In the genomic region with DNA sequence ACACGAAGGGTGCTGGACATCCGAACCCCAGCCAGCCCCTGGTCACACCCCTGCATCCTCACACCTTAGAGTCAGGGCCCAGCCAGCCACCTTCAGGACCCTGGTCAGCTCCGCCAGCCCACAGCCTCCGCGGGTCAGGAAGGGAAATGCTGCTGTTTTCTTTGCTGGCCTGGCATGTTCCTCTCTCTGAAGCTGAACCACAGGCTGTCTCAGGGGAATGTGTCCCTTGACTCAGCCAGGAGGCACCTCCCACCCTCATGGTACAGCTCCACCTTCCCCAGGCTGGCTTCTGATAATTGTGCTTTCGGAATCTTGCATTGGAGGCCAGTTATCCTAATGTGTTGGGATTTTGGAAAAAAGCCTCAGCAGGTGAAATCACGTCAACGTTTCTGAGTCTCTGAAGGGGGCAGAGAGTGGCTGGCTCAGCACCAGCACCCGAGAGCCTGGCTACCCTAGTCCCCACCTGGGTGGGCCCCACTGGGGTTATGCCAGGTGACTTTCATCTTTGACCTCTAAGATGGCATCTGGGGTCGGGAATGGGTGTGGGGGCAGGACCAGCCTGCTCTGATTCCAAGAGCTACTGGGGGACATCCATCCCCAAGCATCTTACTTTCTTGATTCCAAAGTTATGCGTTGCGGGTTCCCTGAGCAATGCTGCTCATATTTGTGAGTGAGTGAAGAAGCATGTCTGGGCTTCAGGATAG, we compare ENCODE assay signal across 11 cellular contexts. TPM values are rescaled to one million over a fixed set of nuclear protein-coding genes. Genes with fewer than 3 reads are reported as not detected.
DNase-seq lines count a peak whose midpoint lies in the region; ATAC-seq, FAIRE-seq and TF ChIP-seq lines count a peak whose summit lies in the region.
"Had no signal": no experiment of that assay in that cellular context is flagged by ENCODE, and none has a peak within 500 bp of the region (broad histone marks: within the 10 kb centered on the region; RNA-seq: fewer than 3 reads in every experiment).

No MANE protein-coding gene starts in this region.

- peak overlapping the region; percentile 50 for H3K4me3 Mint-ChIP-seq in nephron progenitor cell
- no peak overlapping the region for H3K4me3 Mint-ChIP-seq in naive thymus-derived CD4-positive, alpha-beta T cell
- H3K4me3 Mint-ChIP-seq: T-cell had no signal

- no peak for TF ChIP-seq POLR2A in K562 (conservative IDR thresholded peaks at IDR 0.05)

- H4K20me1 ChIP-seq in DND-41 (ENCODE audit: insufficient read depth, low read length) (peaks cover 7% of the 10 kb centered on the region; the same call in 1 of the 2 replicates), K562 (replicated peaks; ENCODE audit: control insufficient read depth, insufficient read depth, low read length) (peaks cover 23% of the 10 kb centered on the region)

- intact Hi-C loops in K562 (cut with micrococcal nuclease), result no loop called here
- intact Hi-C loops in naive thymus-derived CD4-positive, alpha-beta T cell (cut with micrococcal nuclease), result no loop called here

- H3K4me3 ChIP-seq in DND-41 (ENCODE audit: low read depth in 1 of 2, low read length in 2 of 2), result no peak overlapping the region
- H3K4me3 ChIP-seq in Jurkat, Clone E6-1 (ENCODE audit: low read length), result no peak overlapping the region
- no peak overlapping the region for H3K4me3 ChIP-seq in K562
- H3K4me3 ChIP-seq in naive thymus-derived CD4-positive, alpha-beta T cell (ENCODE audit: low read length), result no peak overlapping the region

- no peaks in the 10 kb centered on the region for H3K36me3 Mint-ChIP-seq in nephron progenitor cell (ENCODE audit: low read depth)
- H3K36me3 Mint-ChIP-seq in naive thymus-derived CD4-positive, alpha-beta T cell, result no peaks in the 10 kb centered on the region
- H3K36me3 Mint-ChIP-seq: T-cell had no signal

- H3K9me3 ChIP-seq in DND-41 (ENCODE audit: insufficient read depth, low read length, severe bottlenecking), result no peaks in the 10 kb centered on the region
- H3K9me3 ChIP-seq in K562 (replicated peaks; ENCODE audit: control insufficient read depth, insufficient read depth, low read depth, low read length), result no peaks in the 10 kb centered on the region
- no peaks in the 10 kb centered on the region for H3K9me3 ChIP-seq in naive thymus-derived CD4-positive, alpha-beta T cell (ENCODE audit: control insufficient read depth in 2 of 3, low read length in 3 of 3)

- CTCF ChIA-PET in K562 (lab: Yijun Ruan, JAX; ENCODE audit: low intra/inter-chr PET ratio), result no interaction called here
- CTCF ChIA-PET in naive thymus-derived CD4-positive, alpha-beta T cell (lab: Charles Lee), result no interaction called here

- H3K79me2 ChIP-seq in DND-41 (ENCODE audit: insufficient read depth, low read length) (no peaks in the 10 kb centered on the region), K562 (ENCODE audit: control insufficient read depth, insufficient read depth, low read length) (no peaks in the 10 kb centered on the region)

- no peaks in the 10 kb centered on the region for H3K4me1 Mint-ChIP-seq in nephron progenitor cell
- peaks cover 0 to 3% (median 0%) of the 10 kb centered on the region in 7 donors for H3K4me1 Mint-ChIP-seq in naive thymus-derived CD4-positive, alpha-beta T cell
- H3K4me1 Mint-ChIP-seq: T-cell had no signal

- ATAC-seq in DND-41 (ENCODE audit: insufficient read depth, low read depth) (peak; percentile 27; the same call in 1 of the 3 replicates), K562 (peak; percentile 57; the same call in 2 of the 3 replicates), GM18909 (IDR thresholded peaks at IDR 0.05; ENCODE audit: poor library complexity, unreplicated experiment) (no peak)
- ATAC-seq in naive thymus-derived CD4-positive, alpha-beta T cell, result no peak
- ATAC-seq: T-cell had no signal

- no peaks in the 10 kb centered on the region for H3K4me1 ChIP-seq in DND-41 (ENCODE audit: insufficient read depth, low read length)
- H3K4me1 ChIP-seq in K562 (replicated peaks in 1 of 2; ENCODE audit: control insufficient read depth in 2 of 2, insufficient read depth in 2 of 2, low read length in 2 of 2), result no peaks in the 10 kb centered on the region
- no peaks in the 10 kb centered on the region for H3K4me1 ChIP-seq in naive thymus-derived CD4-positive, alpha-beta T cell (ENCODE audit: control insufficient read depth in 2 of 2, insufficient read depth in 2 of 2, low read length in 2 of 2)

- H3K27ac ChIP-seq in DND-41 (ENCODE audit: low read length) (no peak overlapping the region), K562 (ENCODE audit: extremely low read depth, low read depth, low read length) (no peak overlapping the region)
- H3K27ac ChIP-seq in naive thymus-derived CD4-positive, alpha-beta T cell (ENCODE audit: low read depth, low read length), result no peak overlapping the region

- H3K9ac ChIP-seq in DND-41 (ENCODE audit: low read depth, low read length), result no peak overlapping the region
- H3K9ac ChIP-seq in K562 (ENCODE audit: insufficient read depth in 1 of 2, low read depth in 2 of 2, low read length in 2 of 2), result no peak overlapping the region

- no peak overlapping the region for H3K27ac Mint-ChIP-seq in nephron progenitor cell
- H3K27ac Mint-ChIP-seq in naive thymus-derived CD4-positive, alpha-beta T cell, result no peak overlapping the region
- H3K27ac Mint-ChIP-seq: T-cell had no signal

- peaks cover 72% of the 10 kb centered on the region for H3K27me3 Mint-ChIP-seq in nephron progenitor cell (ENCODE audit: low read depth, poor library complexity)
- peaks cover 20 to 51% (median 34%) of the 10 kb centered on the region in 5 donors for H3K27me3 Mint-ChIP-seq in naive thymus-derived CD4-positive, alpha-beta T cell

- 2% methylated on average over 12 of the region's 12 CpGs for WGBS in K562 (ENCODE audit: insufficient coverage, low coverage, missing lambda C conversion rate)

- in situ Hi-C loops in K562 (cut with MboI), result no loop called here

- no peaks in the 10 kb centered on the region for H3K9me1 ChIP-seq in K562 (ENCODE audit: control insufficient read depth, insufficient read depth, low read length)

- H2AFZ ChIP-seq in DND-41 (ENCODE audit: low read depth, low read length) (no peak overlapping the region), K562 (ENCODE audit: low read depth, low read length) (no peak overlapping the region)

- no peak for TF ChIP-seq EP300 in K562 (IDR thresholded peaks at IDR 0.05; ENCODE audit: low read length)

- POLR2A ChIA-PET in K562 (lab: Yijun Ruan, JAX), result interaction anchor here (0.5 to 1.1 kb wide), 2 partner anchors 25 to 493 kb away, joined by 3 read pairs; no protein-coding TSS in a partner anchor
- POLR2A ChIA-PET in naive thymus-derived CD4-positive, alpha-beta T cell (lab: Charles Lee), result no interaction called here

- DNase-seq in DND-41, result peak; percentile 35
- DNase-seq in Jurkat, Clone E6-1 (ENCODE audit: low read depth, low spot score), result peak; percentile 4
- DNase-seq in K562 (ENCODE audit: extremely low read depth in 1 of 4, low spot score in 3 of 4), result peak; percentile 31 to 52 (median 51)
- DNase-seq in nephron progenitor cell, result peak; percentile 94
- DNase-seq in naive thymus-derived CD4-positive, alpha-beta T cell, result no peak
- no peak for DNase-seq in NCI-H2029 treated with DMSO at 0.1 percent for 48 hours (lab: John Stamatoyannopoulos, UW)
- DNase-seq in SKM-1 treated with dmso at 0.1 percent for 144 hours (lab: John Stamatoyannopoulos, UW; ENCODE audit: unreplicated experiment), result no peak
- DNase-seq: anterior cingulate cortex, KBM-7 had no signal

- no peak for FAIRE-seq in K562 (lab: Jason Lieb, UNC)

- no peaks in the 10 kb centered on the region for H3K9me3 Mint-ChIP-seq in nephron progenitor cell
- H3K9me3 Mint-ChIP-seq in naive thymus-derived CD4-positive, alpha-beta T cell, result peaks cover 0 to 2% (median 0%) of the 10 kb centered on the region in 11 donors
- H3K9me3 Mint-ChIP-seq: T-cell had no signal

- TF ChIP-seq RAD21 in K562 (CRISPR knock-in tag; conservative IDR thresholded peaks at IDR 0.05 in 1 of 2, IDR thresholded peaks at IDR 0.05 in 1 of 2), result no peak

- no peak for TF ChIP-seq CTCF in DND-41 (IDR thresholded peaks at IDR 0.05; ENCODE audit: borderline replicate concordance, extremely low read depth, low read length, poor library complexity, severe bottlenecking)
- TF ChIP-seq CTCF in K562 (IDR thresholded peaks at IDR 0.05 in 2 of 3, conservative IDR thresholded peaks at IDR 0.05 in 1 of 3; ENCODE audit: insufficient read depth in 2 of 3, low read depth in 1 of 3, low read length in 3 of 3), result no peak
- TF ChIP-seq CTCF in nephron progenitor cell (IDR thresholded peaks at IDR 0.05), result no peak

- BruUV-seq in K562 (replicated peaks; lab: Mats Ljungman, UMichigan), result no TSS peak

- H3K36me3 ChIP-seq in DND-41 (ENCODE audit: insufficient read depth, low read length) (no peaks in the 10 kb centered on the region), K562 (ENCODE audit: control insufficient read depth, insufficient read depth, low read length) (no peaks in the 10 kb centered on the region)
- H3K36me3 ChIP-seq in naive thymus-derived CD4-positive, alpha-beta T cell (ENCODE audit: control insufficient read depth in 2 of 3, insufficient read depth in 3 of 3, low read length in 3 of 3), result no peaks in the 10 kb centered on the region

- no peak overlapping the region for H3K4me2 ChIP-seq in DND-41 (ENCODE audit: insufficient read depth, low read length)
- H3K4me2 ChIP-seq in K562 (ENCODE audit: insufficient read depth, low read length), result no peak overlapping the region

- no peaks in the 10 kb centered on the region for H3K27me3 ChIP-seq in DND-41 (ENCODE audit: insufficient read depth, low read length, poor library complexity)
- H3K27me3 ChIP-seq in K562 (ENCODE audit: control insufficient read depth in 2 of 2, insufficient read depth in 2 of 2, low read length in 2 of 2), result peaks cover 8 to 51% of the 10 kb centered on the region in 2 experiments; a peak in 3 of 5 replicates
- H3K27me3 ChIP-seq in naive thymus-derived CD4-positive, alpha-beta T cell (ENCODE audit: control insufficient read depth in 2 of 2, insufficient read depth in 2 of 2, low read length in 2 of 2), result no peaks in the 10 kb centered on the region

RNA-seq across cellular contexts. Expression of a gene that starts 9.8 kb away (rescaled TPM):
- not detected for polyA plus RNA-seq in Jurkat, Clone E6-1 (2012; ENCODE audit: insufficient read depth, insufficient read length)
- total RNA-seq in K562 (2011; cell fraction: chromatin; rRNA removed; ENCODE audit: low replicate concordance), result not detected in 2 replicates
- not detected in 2 replicates for total RNA-seq in K562 (2011; cell fraction: nucleolus; rRNA removed)
- total RNA-seq in K562 (2011; cell fraction: nucleoplasm; rRNA removed), result not detected in 2 replicates
- total RNA-seq in K562 (2014; rRNA removed) (not detected in 2 replicates), K562 (2014; rRNA removed; fragmentation: Illumina TruSeq; extraction: Trizol) (not detected in 2 replicates), K562 (2015; rRNA removed; fragmentation: Illumina TruSeq; extraction: Trizol) (not detected in 2 replicates), K562 (2021) (not detected in 2 replicates)
- polyA plus RNA-seq in K562 (2011; rRNA removed) (not detected in 2 replicates), K562 (2014; fragmentation: Illumina TruSeq; extraction: Trizol) (not detected in 2 replicates), K562 (2014; fragmentation: Nextera tagmentation; extraction: Ambion mirVana) (not detected), K562 (2014; rRNA removed) (not detected in 2 replicates)
- not detected in 2 replicates for polyA plus RNA-seq in K562 (2011; cell fraction: cytosol; rRNA removed)
- polyA plus RNA-seq in K562 (2011; cell fraction: nucleus; rRNA removed), result not detected in 2 replicates
- polyA plus RNA-seq in K562 (2012), result not detected in 2 replicates
- not detected in 2 replicates for polyA minus RNA-seq in K562 (2011; rRNA and poly(A)+ RNA removed)
- polyA minus RNA-seq in K562 (2011; cell fraction: cytosol; rRNA and poly(A)+ RNA removed), result not detected in 2 replicates
- not detected in 2 replicates for polyA minus RNA-seq in K562 (2011; cell fraction: nucleus; rRNA and poly(A)+ RNA removed)
- total RNA-seq in naive thymus-derived CD4-positive, alpha-beta T cell, result 1 to 10 TPM in 2 of 5 experiments, under 1 TPM in 2, not detected in 1; 0.19 to 2.1 (median 0.87) TPM
- polyA plus RNA-seq in naive thymus-derived CD4-positive, alpha-beta T cell, result not detected

Comparison
In these comparisons a context has a peak if more than half of its experiments do, and no peak if none do; other contexts are left out.
1. ATAC-seq: peak in DND-41 (single experiment) and K562 (single experiment); none in naive thymus-derived CD4-positive, alpha-beta T cell (single experiment) and GM18909 (single experiment).
2. DNase-seq: peak in DND-41 (single experiment), Jurkat, Clone E6-1 (single experiment), K562 (4 of 4) and nephron progenitor cell (single experiment); none in naive thymus-derived CD4-positive, alpha-beta T cell (0 of 9), NCI-H2029 treated with DMSO at 0.1 percent for 48 hours (single experiment) and SKM-1 treated with dmso at 0.1 percent for 144 hours (single experiment).